In the genomic region with DNA sequence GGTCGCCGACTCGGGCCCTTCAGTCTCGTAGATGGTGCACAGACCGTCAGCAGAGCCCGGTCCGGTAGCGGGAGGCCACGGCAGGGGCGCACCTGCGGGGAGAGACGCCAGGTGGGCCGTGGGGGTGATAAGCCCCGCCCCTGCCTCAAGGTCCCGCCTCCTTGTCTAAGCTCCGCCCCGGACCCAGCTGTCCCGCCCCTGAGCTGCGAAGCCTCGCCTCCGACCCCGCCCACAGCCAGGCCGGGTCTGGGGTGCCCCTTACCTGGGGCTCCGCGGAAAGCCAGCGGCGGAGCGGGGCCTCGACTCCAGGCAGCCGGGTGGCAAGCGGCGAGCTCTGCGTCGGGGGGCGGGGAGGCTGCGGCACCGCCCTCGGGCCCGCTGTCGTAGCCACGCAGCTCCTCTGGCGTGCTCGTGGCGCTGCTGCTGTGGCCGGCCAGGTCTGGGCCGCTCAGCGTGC, we compare ENCODE assay signal across 8 cellular contexts. TPM values are rescaled to one million over a fixed set of nuclear protein-coding genes. Genes with fewer than 3 reads are reported as not detected.
DNase-seq lines count a peak whose midpoint lies in the region; ATAC-seq and TF ChIP-seq lines count a peak whose summit lies in the region.

No MANE protein-coding gene starts in this region.

- ATAC-seq in GM21526 (IDR thresholded peaks at IDR 0.05; ENCODE audit: low FRiP score, unreplicated experiment), result peak; percentile 46

- H3K27me3 ChIP-seq in dorsolateral prefrontal cortex (peaks cover 0 to 5% (median 0%) of the 10 kb centered on the region in 45 donors), mononuclear cell (ENCODE audit: insufficient read depth, low read length) (peaks cover 28% of the 10 kb centered on the region)

- peak in 21 of 56 donors; percentile 1 to 62 (median 20) for TF ChIP-seq CTCF in dorsolateral prefrontal cortex (IDR thresholded peaks at IDR 0.05 in 54 of 56, conservative IDR thresholded peaks at IDR 0.05 in 2 of 56; ENCODE audit: low read depth in 1 of 56, partially characterized antibody in 56 of 56)

- H3K27ac ChIP-seq in dorsolateral prefrontal cortex, result peak overlapping the region in 36 of 59 donors; percentile 10 to 79 (median 51)

- peaks cover 38% of the 10 kb centered on the region for H3K4me1 ChIP-seq in mononuclear cell (ENCODE audit: insufficient read depth, low read length)

- DNase-seq in CD1c-positive myeloid dendritic cell (ENCODE audit: extremely low spot score) (peak; percentile 59), dorsolateral prefrontal cortex (peak in 3 of 10 donors; percentile 43 to 70 (median 48)), GM19240 (ENCODE audit: insufficient read length, low spot score) (no peak)
- DNase-seq in Jurkat, Clone E6-1 (ENCODE audit: low read depth, low spot score), result no peak
- peak; percentile 87 for DNase-seq in activated CD4-positive, alpha-beta T cell treated with anti-CD3 and anti-CD28 coated beads for 48 hours
- peak; percentile 47 to 71 for DNase-seq in stimulated activated CD8-positive, alpha-beta memory T cell treated with anti-CD3 and anti-CD28 coated beads, Interleukin-7, amount 100 ng/mL, for 1 hour (ENCODE audit: low read depth in 2 of 2)

- intact Hi-C loops in dorsolateral prefrontal cortex (cut with DNase I), result loop anchor here (5.0 kb wide), 2 partner anchors 37 to 53 kb away; partner anchors contain the start of genes EVI5L (in 2 of the 2) and SNAPC2 (in 1 of the 2)

- peak overlapping the region; percentile 37 for H3K4me3 ChIP-seq in Jurkat, Clone E6-1 (ENCODE audit: low read length)
- H3K4me3 ChIP-seq in dorsolateral prefrontal cortex, result peak overlapping the region; percentile 9 to 66 (median 49)
- H3K4me3 ChIP-seq in mononuclear cell (ENCODE audit: low read length), result peak overlapping the region; percentile 10

- H3K9me3 ChIP-seq in mononuclear cell (ENCODE audit: low read depth, low read length), result no peaks in the 10 kb centered on the region

RNA-seq across cellular contexts. Expression of gene PRR36, which starts 4.7 kb away (rescaled TPM):
- polyA plus RNA-seq in Jurkat, Clone E6-1 (2012; ENCODE audit: insufficient read depth, insufficient read length), result 9.4 TPM
- total RNA-seq in dorsolateral prefrontal cortex (10 to 100 TPM; 15.0 to 72.0 (median 46.3) TPM), mononuclear cell (0.10 TPM)

RNA-seq across cellular contexts. Expression of gene LRRC8E, which starts 18.8 kb away (rescaled TPM):
- polyA plus RNA-seq in Jurkat, Clone E6-1 (2012; ENCODE audit: insufficient read depth, insufficient read length), result 0.85 TPM
- total RNA-seq in dorsolateral prefrontal cortex (under 1 TPM in 4 of 120 experiments, not detected in 116; 0.15 to 0.20 (median 0.18) TPM), mononuclear cell (not detected)

RNA-seq across cellular contexts. Expression of gene MAP2K7, which starts 34.2 kb away (rescaled TPM):
- polyA plus RNA-seq in Jurkat, Clone E6-1 (2012; ENCODE audit: insufficient read depth, insufficient read length), result 30.5 TPM
- total RNA-seq in dorsolateral prefrontal cortex (10 to 100 TPM; 28.0 to 51.9 (median 39.4) TPM), mononuclear cell (23.2 TPM)

RNA-seq across cellular contexts. Expression of gene EVI5L, which starts 39.5 kb away (rescaled TPM):
- polyA plus RNA-seq in Jurkat, Clone E6-1 (2012; ENCODE audit: insufficient read depth, insufficient read length), result 14.4 TPM
- total RNA-seq in dorsolateral prefrontal cortex (10 to 100 TPM; 47.6 to 92.0 (median 62.5) TPM), mononuclear cell (17.2 TPM)

RNA-seq across cellular contexts. Expression of gene TGFBR3L, which starts 45.1 kb away (rescaled TPM):
- 23.7 TPM for polyA plus RNA-seq in Jurkat, Clone E6-1 (2012; ENCODE audit: insufficient read depth, insufficient read length)
- 10 to 100 TPM in 119 of 120 experiments, 1 to 10 TPM in 1; 9.8 to 66.3 (median 34.6) TPM for total RNA-seq in dorsolateral prefrontal cortex
- total RNA-seq in mononuclear cell, result 0.10 TPM

Comparison
In these comparisons a context has a peak if more than half of its experiments do, and no peak if none do; other contexts are left out.
1. DNase-seq: peak in CD1c-positive myeloid dendritic cell (single experiment), activated CD4-positive, alpha-beta T cell treated with anti-CD3 and anti-CD28 coated beads for 48 hours (single experiment) and stimulated activated CD8-positive, alpha-beta memory T cell treated with anti-CD3 and anti-CD28 coated beads, Interleukin-7, amount 100 ng/mL, for 1 hour (2 of 2); none in Jurkat, Clone E6-1 (single experiment) and GM19240 (single experiment).
2. RNA of gene PRR36, which starts 4.7 kb away (total RNA-seq): 15.0 to 72.0 TPM in dorsolateral prefrontal cortex; 0.10 TPM in mononuclear cell (single experiment); every median in the first group is over 10 times any median in the second.
3. Peak in every context shown above with its lines, with median percentiles within 50 percentile points of each other: H3K4me3 ChIP-seq.